8 cellular contexts compared by ENCODE assay signal in the genomic region with DNA sequence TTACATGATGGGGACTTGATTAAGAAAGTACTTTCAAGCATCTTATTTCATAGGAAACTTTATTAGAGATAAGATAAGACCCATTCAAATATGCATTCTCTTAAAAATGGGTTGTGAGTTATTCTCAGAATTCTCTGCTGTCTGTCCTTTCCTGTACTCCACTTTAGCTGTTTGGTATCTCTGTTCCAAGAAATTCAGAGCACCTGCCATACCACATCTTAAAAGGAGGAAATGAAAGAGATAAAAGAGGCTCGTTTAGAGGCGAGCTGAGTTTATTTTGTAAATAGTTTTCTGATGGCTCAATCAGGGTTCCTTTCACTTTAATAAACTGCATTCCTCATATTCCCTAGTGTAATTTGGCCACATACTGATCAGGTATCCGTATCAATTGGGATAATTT.
DNase-seq lines count a peak whose midpoint lies in the region; ATAC-seq, FAIRE-seq and TF ChIP-seq lines count a peak whose summit lies in the region.

No MANE protein-coding gene starts in this region.

- H3K27me3 ChIP-seq in PC-3 (ENCODE audit: low read length) = no peaks in the 10 kb centered on the region
- H3K27me3 ChIP-seq in naive thymus-derived CD4-positive, alpha-beta T cell (ENCODE audit: control insufficient read depth in 2 of 2, insufficient read depth in 2 of 2, low read length in 2 of 2) = no peaks in the 10 kb centered on the region
- no peaks in the 10 kb centered on the region for H3K27me3 ChIP-seq in HepG2 (ENCODE audit: control insufficient read depth in 1 of 2, insufficient read depth in 2 of 2, low read length in 2 of 2)

- H3K36me3 Mint-ChIP-seq in naive thymus-derived CD4-positive, alpha-beta T cell = peaks cover 9 to 50% (median 25%) of the 10 kb centered on the region in 5 donors

- H3K27me3 Mint-ChIP-seq in naive thymus-derived CD4-positive, alpha-beta T cell = no peaks in the 10 kb centered on the region

- BruUV-seq in PC-3 (replicated peaks; lab: Mats Ljungman, UMichigan) (no TSS peak), HepG2 (replicated peaks; lab: Mats Ljungman, UMichigan) (no TSS peak)

- H3K79me2 ChIP-seq in PC-3 (ENCODE audit: low read length) (no peaks in the 10 kb centered on the region), HepG2 (ENCODE audit: insufficient read depth, low read length) (no peaks in the 10 kb centered on the region)

- no peaks in the 10 kb centered on the region for H4K20me1 ChIP-seq in PC-3 (ENCODE audit: low read length)
- no peaks in the 10 kb centered on the region for H4K20me1 ChIP-seq in HepG2 (ENCODE audit: insufficient read depth, low read length)

- H3K36me3 ChIP-seq in PC-3 (ENCODE audit: low read depth, low read length) (no peaks in the 10 kb centered on the region), HepG2 (replicated peaks in 1 of 2; ENCODE audit: control insufficient read depth in 1 of 2, insufficient read depth in 2 of 2, low read length in 2 of 2) (no peaks in the 10 kb centered on the region)
- H3K36me3 ChIP-seq in naive thymus-derived CD4-positive, alpha-beta T cell (ENCODE audit: control insufficient read depth in 2 of 3, insufficient read depth in 3 of 3, low read length in 3 of 3) = no peaks in the 10 kb centered on the region

- H2AFZ ChIP-seq in PC-3 (ENCODE audit: low read length) = no peak overlapping the region
- H2AFZ ChIP-seq in HepG2 (ENCODE audit: low read length) = no peak overlapping the region

- peaks cover 0 to 5% (median 0%) of the 10 kb centered on the region in 11 donors for H3K9me3 Mint-ChIP-seq in naive thymus-derived CD4-positive, alpha-beta T cell

- peak overlapping the region; percentile 19; the same call in 1 of the 2 replicates for H3K4me2 ChIP-seq in PC-3 (ENCODE audit: low read length)
- H3K4me2 ChIP-seq in HepG2 (ENCODE audit: low read depth, low read length) = no peak overlapping the region

- in situ Hi-C loops in HepG2 (cut with HindIII; ENCODE audit: extremely low pct_ligation_motif_present, low pct_unique_long_range_greater_than_20kb) = no loop called here

- CTCF ChIA-PET in PC-3 (lab: Charles Lee) = no interaction called here
- CTCF ChIA-PET in naive thymus-derived CD4-positive, alpha-beta T cell (lab: Charles Lee) = interaction anchor here (0.7 kb wide), 1 partner anchor 944 kb away, joined by 3 read pairs; no protein-coding TSS in a partner anchor
- CTCF ChIA-PET in HepG2 (lab: Yijun Ruan, JAX; ENCODE audit: low intra/inter-chr PET ratio, low total read pairs) = no interaction called here

- TF ChIP-seq EP300 in HepG2 (IDR thresholded peaks at IDR 0.05; ENCODE audit: low read depth in 2 of 2, low read length in 2 of 2) (no peak), HepG2 (CRISPR knock-in tag; IDR thresholded peaks at IDR 0.05; ENCODE audit: borderline replicate concordance) (no peak)

- H3K4me3 Mint-ChIP-seq in naive thymus-derived CD4-positive, alpha-beta T cell = peak overlapping the region; percentile 53 to 85 (median 76)

- H3K9me2 ChIP-seq in PC-3 (replicated peaks; ENCODE audit: low read length) = no peaks in the 10 kb centered on the region

- FAIRE-seq in HepG2 (lab: Jason Lieb, UNC) = no peak

- POLR2A ChIA-PET in PC-3 (lab: Charles Lee; ENCODE audit: unreplicated experiment) (interaction anchor here (0.6 kb wide), 1 partner anchor 23 kb away, joined by 3 read pairs; no protein-coding TSS in a partner anchor), HepG2 (lab: Yijun Ruan, JAX) (no interaction called here)
- POLR2A ChIA-PET in naive thymus-derived CD4-positive, alpha-beta T cell (lab: Charles Lee) = no interaction called here

- H3K9ac ChIP-seq in PC-3 (ENCODE audit: low read length) = no peak overlapping the region
- H3K9ac ChIP-seq in HepG2 (ENCODE audit: insufficient read depth, low read depth, low read length) = no peak overlapping the region

- H3K27ac ChIP-seq in PC-3 (ENCODE audit: low read length) (no peak overlapping the region), HepG2 (ENCODE audit: extremely low read length, insufficient read depth, low read length) (no peak overlapping the region)
- peak overlapping the region; percentile 54 for H3K27ac ChIP-seq in naive thymus-derived CD4-positive, alpha-beta T cell (ENCODE audit: low read depth, low read length)

- ATAC-seq in GM18907 (IDR thresholded peaks at IDR 0.05; ENCODE audit: unreplicated experiment) (peak; percentile 80), HG02678 (IDR thresholded peaks at IDR 0.05; ENCODE audit: unreplicated experiment) (peak; percentile 75), PC-3 (peak; percentile 30), HepG2 (no peak)
- ATAC-seq in naive thymus-derived CD4-positive, alpha-beta T cell = peak; percentile 69

- no peak for TF ChIP-seq RAD21 in HepG2 (CRISPR knock-in tag; IDR thresholded peaks at IDR 0.05)

- intact Hi-C loops in PC-3 (cut with micrococcal nuclease) (no loop called here), HepG2 (cut with micrococcal nuclease; ENCODE audit: unreplicated experiment) (no loop called here)
- intact Hi-C loops in naive thymus-derived CD4-positive, alpha-beta T cell (cut with micrococcal nuclease) = loop anchor here in 1 of 2 donors (2.0 to 5.0 kb wide), 3 partner anchors 14 to 87 kb away; a partner anchor contains a TSS

- H3F3A ChIP-seq in PC-3 (ENCODE audit: low read length, unreplicated experiment) = no peaks in the 10 kb centered on the region

- H3K4me1 Mint-ChIP-seq in naive thymus-derived CD4-positive, alpha-beta T cell = peaks cover 47 to 95% (median 86%) of the 10 kb centered on the region in 7 donors

- DNase-seq in PC-3 (peak; percentile 23), cerebellum (ENCODE audit: low spot score) (no peak), HepG2 (ENCODE audit: low spot score) (no peak), activated gamma-delta T cell treated with Interleukin-2 at 50 U/mL for 16 hours (no peak), mesenteric fat pad (ENCODE audit: low spot score) (no peak)
- DNase-seq in naive thymus-derived CD4-positive, alpha-beta T cell = peak in 4 of 9 donors; percentile 11 to 27 (median 22)

- H3K4me3 ChIP-seq in PC-3 (ENCODE audit: low read length) = no peak overlapping the region
- peak overlapping the region; percentile 25 for H3K4me3 ChIP-seq in naive thymus-derived CD4-positive, alpha-beta T cell (ENCODE audit: low read length)
- H3K4me3 ChIP-seq in HepG2 (replicated peaks in 1 of 3; ENCODE audit: insufficient read depth in 1 of 3, low read depth in 2 of 3, low read length in 3 of 3) = no peak overlapping the region

- 1% methylated on average over 3 of the region's 3 CpGs for WGBS in HepG2 (ENCODE audit: low lambda C conversion rate)

- TF ChIP-seq POLR2A in HepG2 (IDR thresholded peaks at IDR 0.05; ENCODE audit: insufficient read depth in 1 of 2, low read depth in 2 of 2, low read length in 2 of 2) = no peak

- TF ChIP-seq CTCF in PC-3 (conservative IDR thresholded peaks at IDR 0.05; ENCODE audit: low read depth, low read length) = no peak
- no peak for TF ChIP-seq CTCF in HepG2 (CRISPR knock-in tag; IDR thresholded peaks at IDR 0.05)

- peak overlapping the region; percentile 5 to 94 (median 79) for H3K27ac Mint-ChIP-seq in naive thymus-derived CD4-positive, alpha-beta T cell

- H3K9me3 ChIP-seq in PC-3 (ENCODE audit: low read length) = no peaks in the 10 kb centered on the region
- H3K9me3 ChIP-seq in naive thymus-derived CD4-positive, alpha-beta T cell (ENCODE audit: control insufficient read depth in 2 of 3, low read length in 3 of 3) = no peaks in the 10 kb centered on the region
- no peaks in the 10 kb centered on the region for H3K9me3 ChIP-seq in HepG2 (ENCODE audit: low read length)

- H3K4me1 ChIP-seq in PC-3 (ENCODE audit: insufficient read depth, low read length) = peaks cover 22% of the 10 kb centered on the region
- H3K4me1 ChIP-seq in naive thymus-derived CD4-positive, alpha-beta T cell (ENCODE audit: control insufficient read depth in 2 of 2, insufficient read depth in 2 of 2, low read length in 2 of 2) = peaks cover 53 to 79% of the 10 kb centered on the region in 2 donors
- peaks cover 7% of the 10 kb centered on the region for H3K4me1 ChIP-seq in HepG2 (ENCODE audit: insufficient read depth, low read length)
